In the genomic region with DNA sequence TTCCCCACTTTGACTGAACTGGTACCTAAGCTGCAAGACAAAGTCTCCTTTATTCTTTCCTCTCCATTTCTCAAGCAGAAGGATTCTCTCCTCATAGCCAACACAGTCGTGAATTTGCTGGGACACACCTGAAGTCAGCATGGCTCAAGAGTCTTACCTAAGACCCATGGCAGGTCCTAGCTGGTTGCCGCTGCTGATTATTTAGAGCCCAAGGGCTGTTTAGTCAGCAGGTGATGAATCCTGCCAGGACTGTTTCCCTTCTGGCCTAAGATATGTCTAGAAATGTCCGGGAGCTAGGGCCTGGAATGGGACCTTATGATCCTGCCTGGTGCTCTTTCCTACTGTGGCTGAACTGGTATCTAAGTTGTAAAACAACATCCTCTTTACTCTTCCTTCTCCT, we compare ENCODE assay signal across 15 cellular contexts.
"Had no signal": no experiment of that assay in that cellular context is flagged by ENCODE, and none has a peak within 500 bp of the region (broad histone marks: within the 10 kb centered on the region; RNA-seq: fewer than 3 reads in every experiment).

No MANE protein-coding gene starts in this region.

- H3K36me3 ChIP-seq: adrenal gland, pancreas, spleen had no signal

- H3K9me3 ChIP-seq: adrenal gland, body of pancreas, pancreas had no signal

- DNase-seq: activated B cell treated with CpG ODN at 0.5 μM for 24 hours; activated CD4-positive, alpha-beta T cell treated with anti-CD3 and anti-CD28 coated beads, Interleukin-2, amount 10 ng/mL, durations not matched to agents 24 days and 14 days; activated naive CD4-positive, alpha-beta T cell treated with anti-CD3 and anti-CD28 coated beads, Interleukin-2, amount 10 ng/mL, durations not matched to agents 7 days and 5 days; kidney glomerular epithelial cell; naive B cell; pancreas; retina; spleen; stimulated activated CD4-positive, alpha-beta T cell treated with anti-CD3 and anti-CD28 coated beads, Interleukin-2, amount 100 ng/mL, for 24 hours; stimulated activated naive CD4-positive, alpha-beta T cell had no signal

- H3K27me3 Mint-ChIP-seq: activated B cell treated with CpG ODN at 0.5 μM for 24 hours; activated CD4-positive, alpha-beta T cell treated with anti-CD3 and anti-CD28 coated beads, Interleukin-2, amount 10 ng/mL, durations not matched to agents 24 days and 14 days; activated naive CD4-positive, alpha-beta T cell treated with anti-CD3 and anti-CD28 coated beads, Interleukin-2, amount 10 ng/mL, durations not matched to agents 7 days and 5 days; naive B cell; type B pancreatic cell had no signal

- H3K27ac Mint-ChIP-seq: activated B cell treated with CpG ODN at 0.5 μM for 24 hours; activated CD4-positive, alpha-beta T cell treated with anti-CD3 and anti-CD28 coated beads, Interleukin-2, amount 10 ng/mL, durations not matched to agents 24 days and 14 days; activated naive CD4-positive, alpha-beta T cell treated with anti-CD3 and anti-CD28 coated beads, Interleukin-2, amount 10 ng/mL, durations not matched to agents 7 days and 5 days; type B pancreatic cell had no signal

- H2AFZ ChIP-seq: hepatocyte had no signal

- H3K27ac ChIP-seq: adrenal gland, body of pancreas, hepatocyte, pancreas, spleen had no signal

- H3K27me3 ChIP-seq: adrenal gland, body of pancreas, hepatocyte, pancreas, spleen had no signal

- H3K4me1 Mint-ChIP-seq: activated B cell treated with CpG ODN at 0.5 μM for 24 hours; activated CD4-positive, alpha-beta T cell treated with anti-CD3 and anti-CD28 coated beads, Interleukin-2, amount 10 ng/mL, durations not matched to agents 24 days and 14 days; activated naive CD4-positive, alpha-beta T cell treated with anti-CD3 and anti-CD28 coated beads, Interleukin-2, amount 10 ng/mL, durations not matched to agents 7 days and 5 days had no signal

- H3K4me3 Mint-ChIP-seq: activated B cell treated with CpG ODN at 0.5 μM for 24 hours; activated CD4-positive, alpha-beta T cell treated with anti-CD3 and anti-CD28 coated beads, Interleukin-2, amount 10 ng/mL, durations not matched to agents 24 days and 14 days; activated naive CD4-positive, alpha-beta T cell treated with anti-CD3 and anti-CD28 coated beads, Interleukin-2, amount 10 ng/mL, durations not matched to agents 7 days and 5 days; naive B cell; type B pancreatic cell had no signal

- H3K4me2 ChIP-seq: hepatocyte had no signal

- H3K4me3 ChIP-seq: adrenal gland, body of pancreas, hepatocyte, lung, pancreas, spleen had no signal

- H3K4me1 ChIP-seq: body of pancreas, pancreas, spleen had no signal
